In the genomic region with DNA sequence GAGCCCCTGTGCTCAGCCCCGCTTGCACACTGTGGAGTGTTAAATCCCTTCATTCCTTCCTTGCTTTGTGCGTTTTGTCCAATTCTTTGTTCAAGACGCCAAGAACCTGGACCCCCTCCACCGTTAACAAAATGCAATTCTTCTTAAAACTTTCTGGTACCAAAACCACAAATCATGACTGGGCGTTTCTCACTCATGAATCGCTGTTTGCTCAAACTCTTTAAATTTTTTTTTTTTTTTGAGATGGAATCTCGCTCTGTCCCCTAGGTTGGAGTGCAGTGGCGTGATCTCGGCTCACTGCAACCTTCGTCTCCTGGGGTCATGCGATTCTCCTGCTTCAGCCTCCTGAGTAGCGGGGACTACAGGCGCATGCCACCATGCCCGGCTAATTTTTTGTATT, we compare ENCODE assay signal across 8 cellular contexts. TPM values are rescaled to one million over a fixed set of nuclear protein-coding genes. Genes with fewer than 3 reads are reported as not detected.
DNase-seq lines count a peak whose midpoint lies in the region; ATAC-seq and TF ChIP-seq lines count a peak whose summit lies in the region.

No MANE protein-coding gene starts in this region.

- ATAC-seq in SK-N-SH treated with all-trans-retinoic acid at 6 μM for 48 hours: 0 out of 3 replicates have a peak, but pooled peaks have one; percentile 2

- TF ChIP-seq CTCF in fibroblast of the aortic adventitia (IDR thresholded peaks at IDR 0.05; ENCODE audit: insufficient read depth, low read length): no peak
- TF ChIP-seq CTCF in adrenal gland (IDR thresholded peaks at IDR 0.05): no peak
- TF ChIP-seq CTCF in GM10266 (IDR thresholded peaks at IDR 0.05; ENCODE audit: control insufficient read depth, insufficient read depth, low read depth, missing control alignments): no peak

- H3K9me3 ChIP-seq in adrenal gland (replicated peaks in 1 of 3): no peaks in the 10 kb centered on the region

- peak overlapping the region in 2 of 5 donors; percentile 71 to 82 for H3K27ac ChIP-seq in adrenal gland

- peaks cover 0 to 16% of the 10 kb centered on the region in 2 donors for H3K36me3 ChIP-seq in adrenal gland (replicated peaks in 1 of 2)

- no peaks in the 10 kb centered on the region for H3K27me3 ChIP-seq in adrenal gland

- peaks cover 10 to 21% of the 10 kb centered on the region in 2 donors for H3K4me1 ChIP-seq in adrenal gland (replicated peaks in 1 of 2)

- TF ChIP-seq POLR2A in adrenal gland (IDR thresholded peaks at IDR 0.05): no peak

- peak overlapping the region; percentile 76; the same call in 1 of the 2 replicates for H3K4me3 ChIP-seq in GM08714 (ENCODE audit: low read length)
- peak overlapping the region; percentile 83 for H3K4me3 ChIP-seq in fibroblast of the aortic adventitia (ENCODE audit: low read depth, low read length)
- peak overlapping the region in 2 of 4 donors; percentile 74 to 87 for H3K4me3 ChIP-seq in adrenal gland

- 21 to 47% (median 26%) methylated on average over 10 to 14 of the region's 14 CpGs for WGBS in adrenal gland, 4 donors

- intact Hi-C loops in adrenal gland (cut with DNase I): loop anchor here in 1 of 2 donors (5.0 kb wide), 1 partner anchor 52 kb away; no protein-coding TSS in a partner anchor

- DNase-seq in fibroblast of the aortic adventitia (ENCODE audit: low read depth): peak; percentile 9
- DNase-seq in retina: peak; percentile 34
- no peak for DNase-seq in NCI-H2081 treated with DMSO at 0.1 percent for 48 hours (lab: John Stamatoyannopoulos, UW)
- DNase-seq in adrenal gland: no peak
- no peak for DNase-seq in GM10266 (ENCODE audit: extremely low spot score)
- DNase-seq in DMS153 (lab: John Stamatoyannopoulos, UW): no peak

TF ChIP-seq in SK-N-SH treated with all-trans-retinoic acid at 6 μM for 48 hours, 23 proteins besides CTCF, POLR2A, EP300 and RAD21:
- no peak for TF ChIP-seq ZNF70 (CRISPR knock-in tag; IDR thresholded peaks at IDR 0.05)
- TF ChIP-seq ZFP3 (CRISPR knock-in tag; IDR thresholded peaks at IDR 0.05): no peak
- no peak for TF ChIP-seq ZC3H10 (CRISPR knock-in tag; IDR thresholded peaks at IDR 0.05)
- no peak for TF ChIP-seq ISL1 (CRISPR knock-in tag; IDR thresholded peaks at IDR 0.05)
- TF ChIP-seq ARNTL (CRISPR knock-in tag; IDR thresholded peaks at IDR 0.05; ENCODE audit: borderline replicate concordance, low read depth): no peak
- no peak for TF ChIP-seq ZFP30 (CRISPR knock-in tag; IDR thresholded peaks at IDR 0.05)
- no peak for TF ChIP-seq PPARA (CRISPR knock-in tag; IDR thresholded peaks at IDR 0.05; ENCODE audit: borderline replicate concordance)
- TF ChIP-seq, protein P1, sequence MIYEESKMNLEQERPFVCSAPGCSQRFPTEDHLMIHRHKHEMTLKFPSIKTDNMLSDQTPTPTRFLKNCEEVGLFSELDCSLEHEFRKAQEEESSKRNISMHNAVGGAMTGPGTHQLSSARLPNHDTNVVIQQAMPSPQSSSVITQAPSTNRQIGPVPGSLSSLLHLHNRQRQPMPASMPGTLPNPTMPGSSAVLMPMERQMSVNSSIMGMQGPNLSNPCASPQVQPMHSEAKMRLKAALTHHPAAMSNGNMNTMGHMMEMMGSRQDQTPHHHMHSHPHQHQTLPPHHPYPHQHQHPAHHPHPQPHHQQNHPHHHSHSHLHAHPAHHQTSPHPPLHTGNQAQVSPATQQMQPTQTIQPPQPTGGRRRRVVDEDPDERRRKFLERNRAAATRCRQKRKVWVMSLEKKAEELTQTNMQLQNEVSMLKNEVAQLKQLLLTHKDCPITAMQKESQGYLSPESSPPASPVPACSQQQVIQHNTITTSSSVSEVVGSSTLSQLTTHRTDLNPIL (CRISPR knock-in tag; IDR thresholded peaks at IDR 0.05; ENCODE audit: low read depth): no peak
- no peak for TF ChIP-seq SNAI2 (CRISPR knock-in tag; IDR thresholded peaks at IDR 0.05)
- TF ChIP-seq CSDC2 (CRISPR knock-in tag; IDR thresholded peaks at IDR 0.05): no peak
- TF ChIP-seq TOX (CRISPR knock-in tag; IDR thresholded peaks at IDR 0.05; ENCODE audit: borderline replicate concordance): no peak
- TF ChIP-seq GLIS3 (CRISPR knock-in tag; IDR thresholded peaks at IDR 0.05): no peak
- TF ChIP-seq, protein P2, sequence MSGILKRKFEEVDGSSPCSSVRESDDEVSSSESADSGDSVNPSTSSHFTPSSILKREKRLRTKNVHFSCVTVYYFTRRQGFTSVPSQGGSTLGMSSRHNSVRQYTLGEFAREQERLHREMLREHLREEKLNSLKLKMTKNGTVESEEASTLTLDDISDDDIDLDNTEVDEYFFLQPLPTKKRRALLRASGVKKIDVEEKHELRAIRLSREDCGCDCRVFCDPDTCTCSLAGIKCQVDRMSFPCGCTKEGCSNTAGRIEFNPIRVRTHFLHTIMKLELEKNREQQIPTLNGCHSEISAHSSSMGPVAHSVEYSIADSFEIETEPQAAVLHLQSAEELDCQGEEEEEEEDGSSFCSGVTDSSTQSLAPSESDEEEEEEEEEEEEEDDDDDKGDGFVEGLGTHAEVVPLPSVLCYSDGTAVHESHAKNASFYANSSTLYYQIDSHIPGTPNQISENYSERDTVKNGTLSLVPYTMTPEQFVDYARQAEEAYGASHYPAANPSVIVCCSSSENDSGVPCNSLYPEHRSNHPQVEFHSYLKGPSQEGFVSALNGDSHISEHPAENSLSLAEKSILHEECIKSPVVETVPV (CRISPR knock-in tag; IDR thresholded peaks at IDR 0.05): no peak
- TF ChIP-seq TCF4 (CRISPR knock-in tag; IDR thresholded peaks at IDR 0.05; ENCODE audit: borderline replicate concordance): no peak
- no peak for TF ChIP-seq ZNF8 (CRISPR knock-in tag; IDR thresholded peaks at IDR 0.05)
- no peak for TF ChIP-seq RARB (CRISPR knock-in tag; IDR thresholded peaks at IDR 0.05)

RNA-seq across cellular contexts. Expression of a gene that starts 0.8 kb away (rescaled TPM):
- total RNA-seq in fibroblast of the aortic adventitia (ENCODE audit: low replicate concordance) (3.9 and 4.8 TPM in 2 replicates), adrenal gland (1 to 10 TPM; 1.2 to 6.4 (median 4.1) TPM)
- polyA plus RNA-seq in adrenal gland: 1 to 10 TPM; 3.6 to 3.9 (median 3.7) TPM

RNA-seq across cellular contexts. Expression of a gene that starts 17.2 kb away (rescaled TPM):
- total RNA-seq in fibroblast of the aortic adventitia (ENCODE audit: low replicate concordance): 7.2 and 18.6 TPM in 2 replicates
- 10 to 100 TPM in 1 of 8 donors, 1 to 10 TPM in 7; 5.1 to 11.7 (median 8.4) TPM for total RNA-seq in adrenal gland
- 1 to 10 TPM; 1.7 to 7.2 (median 4.5) TPM for polyA plus RNA-seq in adrenal gland

RNA-seq across cellular contexts. Expression of a gene that starts 23.6 kb away (rescaled TPM):
- total RNA-seq in fibroblast of the aortic adventitia (ENCODE audit: low replicate concordance) (5.5 and 8.4 TPM in 2 replicates), adrenal gland (10 to 100 TPM in 7 of 8 donors, 1 to 10 TPM in 1; 5.8 to 19.8 (median 11.4) TPM)
- polyA plus RNA-seq in adrenal gland: 1 to 10 TPM; 5.1 to 9.9 (median 5.9) TPM

Comparison
In these comparisons a context has a peak if more than half of its experiments do, and no peak if none do; other contexts are left out.
1. DNase-seq: peak in fibroblast of the aortic adventitia (single experiment) and retina (single experiment); none in NCI-H2081 treated with DMSO at 0.1 percent for 48 hours (single experiment), adrenal gland (0 of 7), GM10266 (single experiment) and DMS153 (single experiment).